In genomic region chrX:22165732-22166457, GRCh38 we compare ENCODE assay signal across 15 cellular contexts.
DNase-seq lines count a peak whose midpoint lies in the region; ATAC-seq and TF ChIP-seq lines count a peak whose summit lies in the region.
"Had no signal": no experiment of that assay in that cellular context is flagged by ENCODE, and none has a peak within 500 bp of the region (broad histone marks: within the 10 kb centered on the region; RNA-seq: fewer than 3 reads in every experiment).

No MANE protein-coding gene starts in this region.

- H3K9me3 Mint-ChIP-seq in chondrocyte (ENCODE audit: low read depth) (no peaks in the 10 kb centered on the region), osteocyte (ENCODE audit: unreplicated experiment) (peaks cover 5% of the 10 kb centered on the region)
- H3K9me3 Mint-ChIP-seq: T-helper 2 cell treated with Interferon-gamma antibody and Interleukin-4, amounts not matched to agents 5 μg/mL and 100 μg/mL, for 36 hours had no signal

- no peak overlapping the region for H3K4me2 ChIP-seq in hepatocyte

- no peak for ATAC-seq in GM21423 (IDR thresholded peaks at IDR 0.05; ENCODE audit: unreplicated experiment)
- ATAC-seq: left ventricle myocardium superior had no signal

- H3K79me2 ChIP-seq in hepatocyte, result no peaks in the 10 kb centered on the region

- no peak overlapping the region for H2AFZ ChIP-seq in hepatocyte

- no peaks in the 10 kb centered on the region for H3K27me3 ChIP-seq in hepatocyte
- H3K27me3 ChIP-seq: ovary had no signal

- H3K9me2 ChIP-seq in hepatocyte (replicated peaks; ENCODE audit: insufficient read depth), result no peaks in the 10 kb centered on the region

- peaks cover 2% of the 10 kb centered on the region for H3K4me1 ChIP-seq in hepatocyte (ENCODE audit: insufficient read depth)

- no peaks in the 10 kb centered on the region for H4K20me1 ChIP-seq in hepatocyte (ENCODE audit: insufficient read depth, poor library complexity, severe bottlenecking)

- H3K4me1 Mint-ChIP-seq in chondrocyte (ENCODE audit: low read depth) (peaks cover 26% of the 10 kb centered on the region), osteocyte (ENCODE audit: unreplicated experiment) (peaks cover 20% of the 10 kb centered on the region)

- DNase-seq in GM04504 (ENCODE audit: low read depth) (peak; percentile 13), NCI-H69 (lab: John Stamatoyannopoulos, UW) (peak; percentile 82), chondrocyte (ENCODE audit: low spot score) (no peak), osteocyte (ENCODE audit: extremely low spot score, unreplicated experiment) (no peak), NCI-H1092 treated with DMSO at 0.1 percent for 48 hours (lab: John Stamatoyannopoulos, UW) (no peak), hepatocyte (ENCODE audit: low spot score) (no peak)
- DNase-seq: activated gamma-delta T cell, DMS53, dorsolateral prefrontal cortex, KG1, left ventricle myocardium superior, ovary had no signal

- H3K27me3 Mint-ChIP-seq in chondrocyte (ENCODE audit: low read depth), result no peaks in the 10 kb centered on the region
- H3K27me3 Mint-ChIP-seq in osteocyte (ENCODE audit: unreplicated experiment), result no peaks in the 10 kb centered on the region

- TF ChIP-seq CTCF in chondrocyte (IDR thresholded peaks at IDR 0.05) (no peak), osteocyte (IDR thresholded peaks at IDR 0.05) (no peak), hepatocyte (IDR thresholded peaks at IDR 0.05; ENCODE audit: poor library complexity) (no peak)

- H3K36me3 Mint-ChIP-seq in chondrocyte (ENCODE audit: low read depth) (no peaks in the 10 kb centered on the region), osteocyte (ENCODE audit: unreplicated experiment) (no peaks in the 10 kb centered on the region)

- 75% methylated on average over 4 of the region's 4 CpGs for WGBS in hepatocyte (ENCODE audit: low lambda C conversion rate, missing lambda C conversion rate)

- H3K27ac Mint-ChIP-seq in chondrocyte (ENCODE audit: unreplicated experiment) (peak overlapping the region; percentile 58), osteocyte (ENCODE audit: unreplicated experiment) (peak overlapping the region; percentile 69)
- H3K27ac Mint-ChIP-seq: T-helper 2 cell treated with Interferon-gamma antibody and Interleukin-4, amounts not matched to agents 5 μg/mL and 100 μg/mL, for 36 hours had no signal

- no peaks in the 10 kb centered on the region for H3K9me3 ChIP-seq in hepatocyte (ENCODE audit: low read depth)
- H3K9me3 ChIP-seq: ovary had no signal

- H3K4me3 Mint-ChIP-seq in chondrocyte (ENCODE audit: unreplicated experiment), result no peak overlapping the region
- no peak overlapping the region for H3K4me3 Mint-ChIP-seq in osteocyte (ENCODE audit: unreplicated experiment)
- H3K4me3 Mint-ChIP-seq: T-helper 2 cell treated with Interferon-gamma antibody and Interleukin-4, amounts not matched to agents 5 μg/mL and 100 μg/mL, for 36 hours had no signal

- no peaks in the 10 kb centered on the region for H3K36me3 ChIP-seq in hepatocyte (replicated peaks; ENCODE audit: insufficient read depth, low read depth)
- H3K36me3 ChIP-seq: ovary had no signal

- no peak overlapping the region for H3K27ac ChIP-seq in hepatocyte
- H3K27ac ChIP-seq: C4-2B, dorsolateral prefrontal cortex, ovary had no signal

- H3K4me3 ChIP-seq in hepatocyte, result no peak overlapping the region
- H3K4me3 ChIP-seq: dorsolateral prefrontal cortex, ovary had no signal

Comparison
In these comparisons a context has a peak if more than half of its experiments do, and no peak if none do; other contexts are left out.
1. DNase-seq: peak in GM04504 (single experiment) and NCI-H69 (single experiment); none in chondrocyte (single experiment), osteocyte (single experiment), NCI-H1092 treated with DMSO at 0.1 percent for 48 hours (single experiment) and hepatocyte (single experiment).